1 cellular context compared by ENCODE assay signal in the genomic region with DNA sequence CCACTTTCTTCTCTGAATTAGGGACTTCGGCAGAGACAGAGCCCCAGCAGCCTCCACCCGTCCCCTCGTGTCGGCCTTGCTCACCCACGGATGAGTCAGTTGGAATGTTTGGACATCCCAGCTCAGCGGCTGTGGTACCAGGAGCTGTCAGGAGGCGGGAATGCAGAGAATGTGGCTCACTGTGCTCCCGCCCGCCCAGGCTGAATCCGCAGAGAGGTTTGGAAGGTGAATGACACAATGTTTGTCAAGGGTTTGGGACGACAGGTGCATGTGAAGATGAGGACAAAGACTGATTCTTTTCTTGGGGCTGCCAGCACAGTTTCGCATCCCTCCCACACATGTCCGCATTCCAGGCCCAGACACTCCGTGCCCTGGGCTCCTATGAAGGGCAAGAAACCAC.
TF ChIP-seq lines count a peak whose summit lies in the region.

No MANE protein-coding gene starts in this region.

TF ChIP-seq in HepG2, 621 proteins besides CTCF, POLR2A, EP300 and RAD21 (continued from another document and continues in another):
- TF ChIP-seq, protein P1, sequence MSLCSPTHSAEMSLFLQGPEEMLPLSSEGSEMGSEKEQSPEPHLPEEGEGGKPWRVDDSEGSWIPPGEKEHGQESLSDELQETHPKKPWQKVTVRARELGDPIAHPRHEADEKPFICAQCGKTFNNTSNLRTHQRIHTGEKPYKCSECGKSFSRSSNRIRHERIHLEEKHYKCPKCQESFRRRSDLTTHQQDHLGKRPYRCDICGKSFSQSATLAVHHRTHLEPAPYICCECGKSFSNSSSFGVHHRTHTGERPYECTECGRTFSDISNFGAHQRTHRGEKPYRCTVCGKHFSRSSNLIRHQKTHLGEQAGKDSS (CRISPR knock-in tag; IDR thresholded peaks at IDR 0.05; ENCODE audit: borderline replicate concordance, low read depth) = no peak
- TF ChIP-seq, protein P2, sequence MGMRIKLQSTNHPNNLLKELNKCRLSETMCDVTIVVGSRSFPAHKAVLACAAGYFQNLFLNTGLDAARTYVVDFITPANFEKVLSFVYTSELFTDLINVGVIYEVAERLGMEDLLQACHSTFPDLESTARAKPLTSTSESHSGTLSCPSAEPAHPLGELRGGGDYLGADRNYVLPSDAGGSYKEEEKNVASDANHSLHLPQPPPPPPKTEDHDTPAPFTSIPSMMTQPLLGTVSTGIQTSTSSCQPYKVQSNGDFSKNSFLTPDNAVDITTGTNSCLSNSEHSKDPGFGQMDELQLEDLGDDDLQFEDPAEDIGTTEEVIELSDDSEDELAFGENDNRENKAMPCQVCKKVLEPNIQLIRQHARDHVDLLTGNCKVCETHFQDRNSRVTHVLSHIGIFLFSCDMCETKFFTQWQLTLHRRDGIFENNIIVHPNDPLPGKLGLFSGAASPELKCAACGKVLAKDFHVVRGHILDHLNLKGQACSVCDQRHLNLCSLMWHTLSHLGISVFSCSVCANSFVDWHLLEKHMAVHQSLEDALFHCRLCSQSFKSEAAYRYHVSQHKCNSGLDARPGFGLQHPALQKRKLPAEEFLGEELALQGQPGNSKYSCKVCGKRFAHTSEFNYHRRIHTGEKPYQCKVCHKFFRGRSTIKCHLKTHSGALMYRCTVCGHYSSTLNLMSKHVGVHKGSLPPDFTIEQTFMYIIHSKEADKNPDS (CRISPR knock-in tag; IDR thresholded peaks at IDR 0.05) = no peak
- TF ChIP-seq, protein P3, sequence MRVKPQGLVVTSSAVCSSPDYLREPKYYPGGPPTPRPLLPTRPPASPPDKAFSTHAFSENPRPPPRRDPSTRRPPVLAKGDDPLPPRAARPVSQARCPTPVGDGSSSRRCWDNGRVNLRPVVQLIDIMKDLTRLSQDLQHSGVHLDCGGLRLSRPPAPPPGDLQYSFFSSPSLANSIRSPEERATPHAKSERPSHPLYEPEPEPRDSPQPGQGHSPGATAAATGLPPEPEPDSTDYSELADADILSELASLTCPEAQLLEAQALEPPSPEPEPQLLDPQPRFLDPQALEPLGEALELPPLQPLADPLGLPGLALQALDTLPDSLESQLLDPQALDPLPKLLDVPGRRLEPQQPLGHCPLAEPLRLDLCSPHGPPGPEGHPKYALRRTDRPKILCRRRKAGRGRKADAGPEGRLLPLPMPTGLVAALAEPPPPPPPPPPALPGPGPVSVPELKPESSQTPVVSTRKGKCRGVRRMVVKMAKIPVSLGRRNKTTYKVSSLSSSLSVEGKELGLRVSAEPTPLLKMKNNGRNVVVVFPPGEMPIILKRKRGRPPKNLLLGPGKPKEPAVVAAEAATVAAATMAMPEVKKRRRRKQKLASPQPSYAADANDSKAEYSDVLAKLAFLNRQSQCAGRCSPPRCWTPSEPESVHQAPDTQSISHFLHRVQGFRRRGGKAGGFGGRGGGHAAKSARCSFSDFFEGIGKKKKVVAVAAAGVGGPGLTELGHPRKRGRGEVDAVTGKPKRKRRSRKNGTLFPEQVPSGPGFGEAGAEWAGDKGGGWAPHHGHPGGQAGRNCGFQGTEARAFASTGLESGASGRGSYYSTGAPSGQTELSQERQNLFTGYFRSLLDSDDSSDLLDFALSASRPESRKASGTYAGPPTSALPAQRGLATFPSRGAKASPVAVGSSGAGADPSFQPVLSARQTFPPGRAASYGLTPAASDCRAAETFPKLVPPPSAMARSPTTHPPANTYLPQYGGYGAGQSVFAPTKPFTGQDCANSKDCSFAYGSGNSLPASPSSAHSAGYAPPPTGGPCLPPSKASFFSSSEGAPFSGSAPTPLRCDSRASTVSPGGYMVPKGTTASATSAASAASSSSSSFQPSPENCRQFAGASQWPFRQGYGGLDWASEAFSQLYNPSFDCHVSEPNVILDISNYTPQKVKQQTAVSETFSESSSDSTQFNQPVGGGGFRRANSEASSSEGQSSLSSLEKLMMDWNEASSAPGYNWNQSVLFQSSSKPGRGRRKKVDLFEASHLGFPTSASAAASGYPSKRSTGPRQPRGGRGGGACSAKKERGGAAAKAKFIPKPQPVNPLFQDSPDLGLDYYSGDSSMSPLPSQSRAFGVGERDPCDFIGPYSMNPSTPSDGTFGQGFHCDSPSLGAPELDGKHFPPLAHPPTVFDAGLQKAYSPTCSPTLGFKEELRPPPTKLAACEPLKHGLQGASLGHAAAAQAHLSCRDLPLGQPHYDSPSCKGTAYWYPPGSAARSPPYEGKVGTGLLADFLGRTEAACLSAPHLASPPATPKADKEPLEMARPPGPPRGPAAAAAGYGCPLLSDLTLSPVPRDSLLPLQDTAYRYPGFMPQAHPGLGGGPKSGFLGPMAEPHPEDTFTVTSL (CRISPR knock-in tag; IDR thresholded peaks at IDR 0.05; ENCODE audit: borderline replicate concordance) = no peak
- TF ChIP-seq ZNF768 (CRISPR knock-in tag; IDR thresholded peaks at IDR 0.05) = no peak
- no peak for TF ChIP-seq ZBTB38 (CRISPR knock-in tag; IDR thresholded peaks at IDR 0.05)
- TF ChIP-seq ZNF703 (CRISPR knock-in tag; IDR thresholded peaks at IDR 0.05; ENCODE audit: borderline replicate concordance) = no peak
- TF ChIP-seq DR1 (CRISPR knock-in tag; IDR thresholded peaks at IDR 0.05) = no peak
- no peak for TF ChIP-seq SYNCRIP (IDR thresholded peaks at IDR 0.05; ENCODE audit: insufficient read depth, low read depth, low read length)
- TF ChIP-seq NAIF1 (CRISPR knock-in tag; IDR thresholded peaks at IDR 0.05; ENCODE audit: borderline replicate concordance) = no peak
- no peak for TF ChIP-seq FOXC1 (CRISPR knock-in tag; IDR thresholded peaks at IDR 0.05; ENCODE audit: borderline replicate concordance)
- peak; percentile 41 for TF ChIP-seq XRCC5 (optimal IDR thresholded peaks at IDR 0.05; ENCODE audit: low read length)
- TF ChIP-seq, protein P4, sequence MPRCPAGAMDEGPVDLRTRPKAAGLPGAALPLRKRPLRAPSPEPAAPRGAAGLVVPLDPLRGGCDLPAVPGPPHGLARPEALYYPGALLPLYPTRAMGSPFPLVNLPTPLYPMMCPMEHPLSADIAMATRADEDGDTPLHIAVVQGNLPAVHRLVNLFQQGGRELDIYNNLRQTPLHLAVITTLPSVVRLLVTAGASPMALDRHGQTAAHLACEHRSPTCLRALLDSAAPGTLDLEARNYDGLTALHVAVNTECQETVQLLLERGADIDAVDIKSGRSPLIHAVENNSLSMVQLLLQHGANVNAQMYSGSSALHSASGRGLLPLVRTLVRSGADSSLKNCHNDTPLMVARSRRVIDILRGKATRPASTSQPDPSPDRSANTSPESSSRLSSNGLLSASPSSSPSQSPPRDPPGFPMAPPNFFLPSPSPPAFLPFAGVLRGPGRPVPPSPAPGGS (CRISPR knock-in tag; IDR thresholded peaks at IDR 0.05) = no peak
- no peak for TF ChIP-seq ZNF207 (IDR thresholded peaks at IDR 0.05; ENCODE audit: borderline replicate concordance)
- TF ChIP-seq MAFF (IDR thresholded peaks at IDR 0.05; ENCODE audit: low read depth, low read length) = no peak
- TF ChIP-seq MED8 (CRISPR knock-in tag; IDR thresholded peaks at IDR 0.05; ENCODE audit: insufficient replicate concordance) = no peak
- TF ChIP-seq PHB2 (IDR thresholded peaks at IDR 0.05; ENCODE audit: partially characterized antibody) = no peak
- no peak for TF ChIP-seq ZNF737 (CRISPR knock-in tag; IDR thresholded peaks at IDR 0.05; ENCODE audit: borderline replicate concordance)
- no peak for TF ChIP-seq ZNF678 (CRISPR knock-in tag; IDR thresholded peaks at IDR 0.05)
- TF ChIP-seq RXRB (CRISPR knock-in tag; IDR thresholded peaks at IDR 0.05; ENCODE audit: borderline replicate concordance) = peak; percentile 76; the same call in 1 of the 2 replicates
- TF ChIP-seq SIX1 (CRISPR knock-in tag; IDR thresholded peaks at IDR 0.05; ENCODE audit: borderline replicate concordance) = no peak
- TF ChIP-seq ZNF451 (CRISPR knock-in tag; IDR thresholded peaks at IDR 0.05) = no peak
- TF ChIP-seq ZNF205 (CRISPR knock-in tag; IDR thresholded peaks at IDR 0.05) = 0 out of 2 replicates have a peak, but pooled peaks have one; percentile 27
- peak; percentile 70; the same call in 1 of the 2 replicates for TF ChIP-seq MED13 (CRISPR knock-in tag; IDR thresholded peaks at IDR 0.05)
- TF ChIP-seq ZMYM3 (CRISPR knock-in tag; IDR thresholded peaks at IDR 0.05) = no peak
- peak; percentile 100 for TF ChIP-seq SNAI1 (CRISPR knock-in tag; IDR thresholded peaks at IDR 0.05; ENCODE audit: borderline replicate concordance)
- TF ChIP-seq, protein P5, sequence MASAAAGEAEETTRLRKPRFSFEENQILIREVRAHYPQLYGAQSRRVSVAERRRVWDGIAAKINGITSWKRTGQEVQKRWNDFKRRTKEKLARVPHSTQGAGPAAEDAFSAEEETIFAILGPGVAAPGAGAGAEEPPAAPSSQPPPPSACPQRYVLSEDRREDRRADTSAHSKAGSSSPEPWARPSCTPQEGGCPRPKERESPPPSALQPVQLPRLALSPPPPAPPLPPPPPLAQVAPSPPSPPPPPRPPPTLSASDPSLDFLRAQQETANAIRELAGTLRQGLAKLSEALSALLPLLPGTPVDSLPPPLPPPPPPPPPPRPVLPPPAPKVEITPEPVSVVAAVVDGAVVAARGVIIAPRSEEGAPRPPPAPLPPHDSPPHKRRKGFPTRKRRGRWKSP (CRISPR knock-in tag; IDR thresholded peaks at IDR 0.05) = no peak
- TF ChIP-seq FOXK2 (IDR thresholded peaks at IDR 0.05) = no peak
- TF ChIP-seq NFRKB (IDR thresholded peaks at IDR 0.05) = no peak
- no peak for TF ChIP-seq ZMAT3 (CRISPR knock-in tag; conservative IDR thresholded peaks at IDR 0.05)
- no peak for TF ChIP-seq SRY (CRISPR knock-in tag; IDR thresholded peaks at IDR 0.05)
- no peak for TF ChIP-seq ARNT2 (CRISPR knock-in tag; IDR thresholded peaks at IDR 0.05; ENCODE audit: low read depth)
- TF ChIP-seq YY1 (IDR thresholded peaks at IDR 0.05; ENCODE audit: insufficient read depth, insufficient replicate concordance, low read depth, low read length) = no peak
- TF ChIP-seq, protein P6, sequence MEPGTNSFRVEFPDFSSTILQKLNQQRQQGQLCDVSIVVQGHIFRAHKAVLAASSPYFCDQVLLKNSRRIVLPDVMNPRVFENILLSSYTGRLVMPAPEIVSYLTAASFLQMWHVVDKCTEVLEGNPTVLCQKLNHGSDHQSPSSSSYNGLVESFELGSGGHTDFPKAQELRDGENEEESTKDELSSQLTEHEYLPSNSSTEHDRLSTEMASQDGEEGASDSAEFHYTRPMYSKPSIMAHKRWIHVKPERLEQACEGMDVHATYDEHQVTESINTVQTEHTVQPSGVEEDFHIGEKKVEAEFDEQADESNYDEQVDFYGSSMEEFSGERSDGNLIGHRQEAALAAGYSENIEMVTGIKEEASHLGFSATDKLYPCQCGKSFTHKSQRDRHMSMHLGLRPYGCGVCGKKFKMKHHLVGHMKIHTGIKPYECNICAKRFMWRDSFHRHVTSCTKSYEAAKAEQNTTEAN (CRISPR knock-in tag; conservative IDR thresholded peaks at IDR 0.05) = 0 out of 2 replicates have a peak, but pooled peaks have one; percentile 40
- TF ChIP-seq ZBTB42 (CRISPR knock-in tag; IDR thresholded peaks at IDR 0.05) = no peak
- TF ChIP-seq MLLT10 (CRISPR knock-in tag; IDR thresholded peaks at IDR 0.05) = no peak
- TF ChIP-seq, protein P7, sequence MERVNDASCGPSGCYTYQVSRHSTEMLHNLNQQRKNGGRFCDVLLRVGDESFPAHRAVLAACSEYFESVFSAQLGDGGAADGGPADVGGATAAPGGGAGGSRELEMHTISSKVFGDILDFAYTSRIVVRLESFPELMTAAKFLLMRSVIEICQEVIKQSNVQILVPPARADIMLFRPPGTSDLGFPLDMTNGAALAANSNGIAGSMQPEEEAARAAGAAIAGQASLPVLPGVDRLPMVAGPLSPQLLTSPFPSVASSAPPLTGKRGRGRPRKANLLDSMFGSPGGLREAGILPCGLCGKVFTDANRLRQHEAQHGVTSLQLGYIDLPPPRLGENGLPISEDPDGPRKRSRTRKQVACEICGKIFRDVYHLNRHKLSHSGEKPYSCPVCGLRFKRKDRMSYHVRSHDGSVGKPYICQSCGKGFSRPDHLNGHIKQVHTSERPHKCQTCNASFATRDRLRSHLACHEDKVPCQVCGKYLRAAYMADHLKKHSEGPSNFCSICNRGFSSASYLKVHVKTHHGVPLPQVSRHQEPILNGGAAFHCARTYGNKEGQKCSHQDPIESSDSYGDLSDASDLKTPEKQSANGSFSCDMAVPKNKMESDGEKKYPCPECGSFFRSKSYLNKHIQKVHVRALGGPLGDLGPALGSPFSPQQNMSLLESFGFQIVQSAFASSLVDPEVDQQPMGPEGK (CRISPR knock-in tag; IDR thresholded peaks at IDR 0.05) = peak; percentile 57
- no peak for TF ChIP-seq NCOR1 (IDR thresholded peaks at IDR 0.05; ENCODE audit: borderline replicate concordance, low read length)
- no peak for TF ChIP-seq TSC22D2 (CRISPR knock-in tag; IDR thresholded peaks at IDR 0.05; ENCODE audit: borderline replicate concordance)
- TF ChIP-seq SOX5 (CRISPR knock-in tag; IDR thresholded peaks at IDR 0.05; ENCODE audit: borderline replicate concordance) = peak; percentile 64; the same call in 1 of the 2 replicates
- TF ChIP-seq THAP11 (CRISPR knock-in tag; IDR thresholded peaks at IDR 0.05) = peak; percentile 50; the same call in 1 of the 2 replicates
- peak; percentile 62 for TF ChIP-seq HOXA3 (CRISPR knock-in tag; IDR thresholded peaks at IDR 0.05)
- no peak for TF ChIP-seq ZNF790 (CRISPR knock-in tag; IDR thresholded peaks at IDR 0.05; ENCODE audit: borderline replicate concordance)
- TF ChIP-seq ZNF350 (CRISPR knock-in tag; IDR thresholded peaks at IDR 0.05; ENCODE audit: borderline replicate concordance, low read depth) = no peak; the same call in 1 of the 2 replicates
- TF ChIP-seq, protein P8, sequence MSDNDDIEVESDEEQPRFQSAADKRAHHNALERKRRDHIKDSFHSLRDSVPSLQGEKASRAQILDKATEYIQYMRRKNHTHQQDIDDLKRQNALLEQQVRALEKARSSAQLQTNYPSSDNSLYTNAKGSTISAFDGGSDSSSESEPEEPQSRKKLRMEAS (IDR thresholded peaks at IDR 0.05) = peak; percentile 81
- TF ChIP-seq ZKSCAN1 (IDR thresholded peaks at IDR 0.05; ENCODE audit: low read length) = no peak
- no peak for TF ChIP-seq ZSCAN25 (CRISPR knock-in tag; IDR thresholded peaks at IDR 0.05)
- 0 out of 2 replicates have a peak, but pooled peaks have one; percentile 21 for TF ChIP-seq ZNF644 (CRISPR knock-in tag; IDR thresholded peaks at IDR 0.05; ENCODE audit: low read depth)
- TF ChIP-seq ESRRA (CRISPR knock-in tag; IDR thresholded peaks at IDR 0.05; ENCODE audit: low read depth) = no peak
- no peak for TF ChIP-seq SRSF9 (IDR thresholded peaks at IDR 0.05; ENCODE audit: borderline replicate concordance, insufficient read depth, low read depth, low read length, poor library complexity, severe bottlenecking)
- no peak for TF ChIP-seq ZNF354B (CRISPR knock-in tag; IDR thresholded peaks at IDR 0.05)
- TF ChIP-seq, protein P9, sequence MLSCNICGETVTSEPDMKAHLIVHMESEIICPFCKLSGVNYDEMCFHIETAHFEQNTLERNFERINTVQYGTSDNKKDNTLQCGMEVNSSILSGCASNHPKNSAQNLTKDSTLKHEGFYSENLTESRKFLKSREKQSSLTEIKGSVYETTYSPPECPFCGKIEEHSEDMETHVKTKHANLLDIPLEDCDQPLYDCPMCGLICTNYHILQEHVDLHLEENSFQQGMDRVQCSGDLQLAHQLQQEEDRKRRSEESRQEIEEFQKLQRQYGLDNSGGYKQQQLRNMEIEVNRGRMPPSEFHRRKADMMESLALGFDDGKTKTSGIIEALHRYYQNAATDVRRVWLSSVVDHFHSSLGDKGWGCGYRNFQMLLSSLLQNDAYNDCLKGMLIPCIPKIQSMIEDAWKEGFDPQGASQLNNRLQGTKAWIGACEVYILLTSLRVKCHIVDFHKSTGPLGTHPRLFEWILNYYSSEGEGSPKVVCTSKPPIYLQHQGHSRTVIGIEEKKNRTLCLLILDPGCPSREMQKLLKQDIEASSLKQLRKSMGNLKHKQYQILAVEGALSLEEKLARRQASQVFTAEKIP (CRISPR knock-in tag; IDR thresholded peaks at IDR 0.05; ENCODE audit: borderline replicate concordance) = no peak
- TF ChIP-seq ZNF83 (CRISPR knock-in tag; IDR thresholded peaks at IDR 0.05; ENCODE audit: borderline replicate concordance) = no peak
- no peak for TF ChIP-seq ZBTB3 (CRISPR knock-in tag; IDR thresholded peaks at IDR 0.05; ENCODE audit: borderline replicate concordance, low read depth)
- TF ChIP-seq ZNF670 (CRISPR knock-in tag; IDR thresholded peaks at IDR 0.05; ENCODE audit: borderline replicate concordance) = no peak
